Comparison of ENCODE assay signal across 21 cellular contexts in genomic region chr14:61992139-61992538, GRCh38.
"Had no signal": no experiment of that assay in that cellular context is flagged by ENCODE, and none has a peak within 500 bp of the region (broad histone marks: within the 10 kb centered on the region; RNA-seq: fewer than 3 reads in every experiment).

No MANE protein-coding gene starts in this region.

- H3K4me1 ChIP-seq: adrenal gland, right atrium auricular region had no signal

- DNase-seq: activated CD4-positive, alpha-beta memory T cell treated with anti-CD3 and anti-CD28 coated beads, Interleukin-2, amount 10 ng/mL, durations not matched to agents 7 days and 5 days; activated CD4-positive, alpha-beta T cell treated with anti-CD3 and anti-CD28 coated beads for 36 hours; activated effector memory CD4-positive, alpha-beta T cell treated with Interleukin-2 at 50 U/mL for 16 hours; activated T-cell treated with anti-CD3 and anti-CD28 coated beads, Interleukin-2, amount 50 U/mL, for 4 hours; adrenal gland; caudate nucleus; effector CD4-positive, alpha-beta T cell; foreskin fibroblast; left ventricle myocardium superior; naive thymus-derived CD8-positive, alpha-beta T cell; nucleus accumbens; posterior cingulate gyrus; stimulated activated CD4-positive, alpha-beta T cell treated with anti-CD3 and anti-CD28 coated beads, Interleukin-15, amount 100 ng/mL, for 24 hours; stimulated activated CD4-positive, alpha-beta T cell treated with anti-CD3 and anti-CD28 coated beads, Interleukin-4, amount 100 ng/mL, for 1 hour; stimulated activated naive CD4-positive, alpha-beta T cell; substantia nigra; T-helper 17 cell had no signal

- H3K4me1 Mint-ChIP-seq: activated CD4-positive, alpha-beta memory T cell treated with anti-CD3 and anti-CD28 coated beads, Interleukin-2, amount 10 ng/mL, durations not matched to agents 7 days and 5 days; activated CD4-positive, alpha-beta T cell treated with anti-CD3 and anti-CD28 coated beads for 36 hours; activated naive CD4-positive, alpha-beta T cell treated with anti-CD3 and anti-CD28 coated beads, Interleukin-2, amount 50 U/mL, for 24 hours; memory B cell; naive thymus-derived CD8-positive, alpha-beta T cell; T-helper 17 cell had no signal

- H3K27ac Mint-ChIP-seq: activated CD4-positive, alpha-beta memory T cell treated with anti-CD3 and anti-CD28 coated beads, Interleukin-2, amount 10 ng/mL, durations not matched to agents 7 days and 5 days; activated CD4-positive, alpha-beta T cell treated with anti-CD3 and anti-CD28 coated beads for 36 hours; activated naive CD4-positive, alpha-beta T cell treated with anti-CD3 and anti-CD28 coated beads, Interleukin-2, amount 50 U/mL, for 24 hours; memory B cell; naive thymus-derived CD8-positive, alpha-beta T cell; T-helper 17 cell had no signal

- H3K4me3 ChIP-seq: adrenal gland, coronary artery, right atrium auricular region had no signal

- H3K27ac ChIP-seq: adrenal gland, coronary artery, right atrium auricular region had no signal

- H3K9me3 ChIP-seq: adrenal gland, right atrium auricular region had no signal

- ATAC-seq: activated CD4-positive, alpha-beta T cell treated with anti-CD3 and anti-CD28 coated beads for 36 hours; activated T-cell treated with anti-CD3 and anti-CD28 coated beads, Interleukin-2, amount 50 U/mL, for 4 hours; left ventricle myocardium superior; naive thymus-derived CD8-positive, alpha-beta T cell; T-helper 17 cell had no signal

- H3K4me3 Mint-ChIP-seq: activated CD4-positive, alpha-beta memory T cell treated with anti-CD3 and anti-CD28 coated beads, Interleukin-2, amount 10 ng/mL, durations not matched to agents 7 days and 5 days; activated CD4-positive, alpha-beta T cell treated with anti-CD3 and anti-CD28 coated beads for 36 hours; activated naive CD4-positive, alpha-beta T cell treated with anti-CD3 and anti-CD28 coated beads, Interleukin-2, amount 50 U/mL, for 24 hours; activated T-cell treated with anti-CD3 and anti-CD28 coated beads, Interleukin-2, amount 50 U/mL, for 4 hours; memory B cell; naive thymus-derived CD8-positive, alpha-beta T cell; T-helper 17 cell had no signal

- H3K27me3 Mint-ChIP-seq: memory B cell had no signal

- H3K36me3 Mint-ChIP-seq: activated naive CD4-positive, alpha-beta T cell treated with anti-CD3 and anti-CD28 coated beads, Interleukin-2, amount 50 U/mL, for 24 hours; memory B cell; naive thymus-derived CD8-positive, alpha-beta T cell had no signal

- H3K36me3 ChIP-seq: adrenal gland, right atrium auricular region had no signal

- H3K27me3 ChIP-seq: adrenal gland, right atrium auricular region had no signal

- H3K9me3 Mint-ChIP-seq: activated CD4-positive, alpha-beta memory T cell treated with anti-CD3 and anti-CD28 coated beads, Interleukin-2, amount 10 ng/mL, durations not matched to agents 7 days and 5 days; activated naive CD4-positive, alpha-beta T cell treated with anti-CD3 and anti-CD28 coated beads, Interleukin-2, amount 50 U/mL, for 24 hours; activated T-cell treated with anti-CD3 and anti-CD28 coated beads, Interleukin-2, amount 50 U/mL, for 4 hours; memory B cell; naive thymus-derived CD8-positive, alpha-beta T cell had no signal
